11 cellular contexts compared by ENCODE assay signal in genomic region chr1:175514309-175515001, GRCh38.
DNase-seq lines count a peak whose midpoint lies in the region; ATAC-seq, FAIRE-seq and TF ChIP-seq lines count a peak whose summit lies in the region.
"Had no signal": no experiment of that assay in that cellular context is flagged by ENCODE, and none has a peak within 500 bp of the region (broad histone marks: within the 10 kb centered on the region; RNA-seq: fewer than 3 reads in every experiment).

No MANE protein-coding gene starts in this region.

- no CpG with 5 or more reads among the region's 9 CpGs for WGBS in mesendoderm (ENCODE audit: extremely low coverage, insufficient coverage, low lambda C conversion rate)
- WGBS in suprapubic skin, result 31% methylated on average over 9 of the region's 9 CpGs

- no peaks in the 10 kb centered on the region for H3K79me2 ChIP-seq in mesendoderm (ENCODE audit: control insufficient read depth, insufficient read depth, low read length)

- no peak overlapping the region for H2BK15ac ChIP-seq in mesendoderm (replicated peaks; ENCODE audit: low read depth)

- H3K4me3 Mint-ChIP-seq in activated CD8-positive, alpha-beta T cell treated with anti-CD3 and anti-CD28 coated beads for 36 hours, result no peak overlapping the region

- no peaks in the 10 kb centered on the region for H3K4me1 ChIP-seq in mesendoderm (ENCODE audit: control insufficient read depth, low read depth, low read length)
- no peaks in the 10 kb centered on the region for H3K4me1 ChIP-seq in suprapubic skin

- H3K36me3 Mint-ChIP-seq in activated CD8-positive, alpha-beta T cell treated with anti-CD3 and anti-CD28 coated beads for 36 hours (ENCODE audit: low read depth), result no peaks in the 10 kb centered on the region

- peaks cover 32% of the 10 kb centered on the region for H3K27me3 Mint-ChIP-seq in activated CD8-positive, alpha-beta T cell treated with anti-CD3 and anti-CD28 coated beads for 36 hours

- H2BK5ac ChIP-seq in mesendoderm (ENCODE audit: low read length), result no peak overlapping the region

- TF ChIP-seq EP300 in suprapubic skin (IDR thresholded peaks at IDR 0.05), result no peak

- no peak overlapping the region for H2BK120ac ChIP-seq in mesendoderm (ENCODE audit: low read depth, low read length)

- no peak overlapping the region for H3K18ac ChIP-seq in mesendoderm (ENCODE audit: low read length)

- H4K8ac ChIP-seq in mesendoderm (ENCODE audit: low read depth, low read length), result no peak overlapping the region

- DNase-seq in GM12865 (ENCODE audit: low read depth), result peak; percentile 21
- DNase-seq in activated CD8-positive, alpha-beta T cell treated with anti-CD3 and anti-CD28 coated beads for 36 hours, result peak; percentile 74
- DNase-seq in mesendoderm, result peak; percentile 22
- DNase-seq in NCI-H82 (lab: John Stamatoyannopoulos, UW), result no peak
- DNase-seq in frontal cortex (ENCODE audit: low spot score in 2 of 2), result no peak
- DNase-seq in suprapubic skin (ENCODE audit: low spot score in 2 of 2), result no peak
- DNase-seq in NCI-H226, result no peak
- DNase-seq: NCI-H2029 had no signal

- H3K56ac ChIP-seq in mesendoderm (ENCODE audit: low read length), result no peak overlapping the region

- H3K4me1 Mint-ChIP-seq in activated CD8-positive, alpha-beta T cell treated with anti-CD3 and anti-CD28 coated beads for 36 hours (ENCODE audit: low read depth), result peaks cover 9% of the 10 kb centered on the region

- FAIRE-seq in frontal cortex (lab: Jason Lieb, UNC), result no peak
- FAIRE-seq: colon, keratinocyte had no signal

- POLR2A ChIA-PET in activated CD8-positive, alpha-beta T cell treated with anti-CD3 and anti-CD28 coated beads for 36 hours (lab: Charles Lee), result no interaction called here

- H3K9ac ChIP-seq in mesendoderm (ENCODE audit: low read length), result no peak overlapping the region

- no peaks in the 10 kb centered on the region for H3K79me1 ChIP-seq in mesendoderm (ENCODE audit: low read length)

- intact Hi-C loops in activated CD8-positive, alpha-beta T cell treated with anti-CD3 and anti-CD28 coated beads for 36 hours (cut with micrococcal nuclease), result no loop called here

- no peak overlapping the region for H3K4me3 ChIP-seq in GM12865 (ENCODE audit: low read depth, low read length)
- no peak overlapping the region for H3K4me3 ChIP-seq in mesendoderm (ENCODE audit: low read length)
- no peak overlapping the region for H3K4me3 ChIP-seq in suprapubic skin

- no peak overlapping the region for H3K4ac ChIP-seq in mesendoderm (ENCODE audit: low read depth, low read length)

- no peak overlapping the region for H3K27ac Mint-ChIP-seq in activated CD8-positive, alpha-beta T cell treated with anti-CD3 and anti-CD28 coated beads for 36 hours

- no peak overlapping the region for H3K4me2 ChIP-seq in mesendoderm (ENCODE audit: low read length)

- no peak for TF ChIP-seq POLR2A in suprapubic skin (IDR thresholded peaks at IDR 0.05)

- TF ChIP-seq CTCF in GM12865 (IDR thresholded peaks at IDR 0.05; ENCODE audit: insufficient read depth, low read depth, low read length, missing control alignments) (no peak), suprapubic skin (IDR thresholded peaks at IDR 0.05) (no peak)
- no peak for TF ChIP-seq CTCF in activated CD8-positive, alpha-beta T cell treated with anti-CD3 and anti-CD28 coated beads for 36 hours (IDR thresholded peaks at IDR 0.05)

- peak; percentile 54 for ATAC-seq in HG03139 (IDR thresholded peaks at IDR 0.05; ENCODE audit: unreplicated experiment)
- peak; percentile 93 for ATAC-seq in activated CD8-positive, alpha-beta T cell treated with anti-CD3 and anti-CD28 coated beads for 36 hours

- CTCF ChIA-PET in activated CD8-positive, alpha-beta T cell treated with anti-CD3 and anti-CD28 coated beads for 36 hours (lab: Charles Lee), result interaction anchor here (1.3 kb wide), 1 partner anchor 230 kb away, joined by 3 read pairs; no protein-coding TSS in a partner anchor

- H3K27me3 ChIP-seq in mesendoderm (ENCODE audit: insufficient read depth, low read length, poor library complexity) (no peaks in the 10 kb centered on the region), suprapubic skin (peaks cover 6% of the 10 kb centered on the region)

- no peak overlapping the region for H4K5ac ChIP-seq in mesendoderm (ENCODE audit: low read length)

- H3K36me3 ChIP-seq in mesendoderm (ENCODE audit: control insufficient read depth, insufficient read depth, low read length) (no peaks in the 10 kb centered on the region), suprapubic skin (no peaks in the 10 kb centered on the region)

- no peaks in the 10 kb centered on the region for H3K9me3 ChIP-seq in suprapubic skin

- no peak overlapping the region for H3K23ac ChIP-seq in mesendoderm (ENCODE audit: low read length)

- no peaks in the 10 kb centered on the region for H3K9me3 Mint-ChIP-seq in activated CD8-positive, alpha-beta T cell treated with anti-CD3 and anti-CD28 coated beads for 36 hours

- no peak overlapping the region for H3K27ac ChIP-seq in mesendoderm (ENCODE audit: low read depth, low read length)
- no peak overlapping the region for H3K27ac ChIP-seq in suprapubic skin

- no peak overlapping the region for H2AK5ac ChIP-seq in mesendoderm (ENCODE audit: low read length)

Comparison
In these comparisons a context has a peak if more than half of its experiments do, and no peak if none do; other contexts are left out.
1. DNase-seq: peak in GM12865 (single experiment), activated CD8-positive, alpha-beta T cell treated with anti-CD3 and anti-CD28 coated beads for 36 hours (single experiment) and mesendoderm (single experiment); none in NCI-H82 (single experiment), frontal cortex (0 of 2), suprapubic skin (0 of 2) and NCI-H226 (single experiment).